8 cellular contexts compared by ENCODE assay signal in genomic region chr5:35089688-35090314, GRCh38. TPM values are rescaled to one million over a fixed set of nuclear protein-coding genes. Genes with fewer than 3 reads are reported as not detected.
DNase-seq lines count a peak whose midpoint lies in the region; ATAC-seq and TF ChIP-seq lines count a peak whose summit lies in the region.

No MANE protein-coding gene starts in this region.

- POLR2A ChIA-PET in activated CD8-positive, alpha-beta T cell treated with anti-CD3 and anti-CD28 coated beads, Interleukin-2, amount 10 ng/mL, durations not matched to agents 7 days and 5 days (lab: Charles Lee): no interaction called here
- POLR2A ChIA-PET in naive thymus-derived CD8-positive, alpha-beta T cell (lab: Charles Lee): interaction anchor here (0.6 kb wide), 2 partner anchors 829 to 836 kb away, joined by 4 read pairs; no protein-coding TSS in a partner anchor

- no peaks in the 10 kb centered on the region for H3K36me3 Mint-ChIP-seq in activated CD8-positive, alpha-beta T cell treated with anti-CD3 and anti-CD28 coated beads, Interleukin-2, amount 10 ng/mL, durations not matched to agents 7 days and 5 days (ENCODE audit: low read depth)
- H3K36me3 Mint-ChIP-seq in endothelial cell (ENCODE audit: low read depth, unreplicated experiment): no peaks in the 10 kb centered on the region
- no peaks in the 10 kb centered on the region for H3K36me3 Mint-ChIP-seq in naive thymus-derived CD8-positive, alpha-beta T cell

- H3K4me3 Mint-ChIP-seq in activated CD8-positive, alpha-beta T cell treated with anti-CD3 and anti-CD28 coated beads, Interleukin-2, amount 10 ng/mL, durations not matched to agents 7 days and 5 days: no peak overlapping the region
- no peak overlapping the region for H3K4me3 Mint-ChIP-seq in endothelial cell (ENCODE audit: unreplicated experiment)
- no peak overlapping the region for H3K4me3 Mint-ChIP-seq in naive thymus-derived CD8-positive, alpha-beta T cell

- peaks cover 6% of the 10 kb centered on the region for H3K27me3 Mint-ChIP-seq in activated CD8-positive, alpha-beta T cell treated with anti-CD3 and anti-CD28 coated beads, Interleukin-2, amount 10 ng/mL, durations not matched to agents 7 days and 5 days (ENCODE audit: low read depth)
- peaks cover 6% of the 10 kb centered on the region for H3K27me3 Mint-ChIP-seq in endothelial cell (ENCODE audit: unreplicated experiment)
- peaks cover 1 to 27% (median 5%) of the 10 kb centered on the region in 5 donors for H3K27me3 Mint-ChIP-seq in naive thymus-derived CD8-positive, alpha-beta T cell

- no peaks in the 10 kb centered on the region for H3K9me3 Mint-ChIP-seq in activated CD8-positive, alpha-beta T cell treated with anti-CD3 and anti-CD28 coated beads, Interleukin-2, amount 10 ng/mL, durations not matched to agents 7 days and 5 days (ENCODE audit: insufficient read depth)
- no peaks in the 10 kb centered on the region for H3K9me3 Mint-ChIP-seq in endothelial cell (ENCODE audit: unreplicated experiment)
- H3K9me3 Mint-ChIP-seq in naive thymus-derived CD8-positive, alpha-beta T cell: no peaks in the 10 kb centered on the region

- TF ChIP-seq CTCF in endothelial cell (IDR thresholded peaks at IDR 0.05; ENCODE audit: unreplicated experiment): peak; percentile 64

- no peak overlapping the region for H3K27ac Mint-ChIP-seq in activated CD8-positive, alpha-beta T cell treated with anti-CD3 and anti-CD28 coated beads, Interleukin-2, amount 10 ng/mL, durations not matched to agents 7 days and 5 days
- H3K27ac Mint-ChIP-seq in endothelial cell (ENCODE audit: unreplicated experiment): no peak overlapping the region
- H3K27ac Mint-ChIP-seq in naive thymus-derived CD8-positive, alpha-beta T cell: no peak overlapping the region

- H3K4me1 Mint-ChIP-seq in activated CD8-positive, alpha-beta T cell treated with anti-CD3 and anti-CD28 coated beads, Interleukin-2, amount 10 ng/mL, durations not matched to agents 7 days and 5 days (ENCODE audit: low read depth): peaks cover 3% of the 10 kb centered on the region
- peaks cover 10% of the 10 kb centered on the region for H3K4me1 Mint-ChIP-seq in endothelial cell (ENCODE audit: unreplicated experiment)
- peaks cover 0 to 10% (median 3%) of the 10 kb centered on the region in 4 donors for H3K4me1 Mint-ChIP-seq in naive thymus-derived CD8-positive, alpha-beta T cell

- peak; percentile 57 for ATAC-seq in HG02884 (IDR thresholded peaks at IDR 0.05; ENCODE audit: unreplicated experiment)
- no peak for ATAC-seq in activated CD8-positive, alpha-beta T cell treated with anti-CD3 and anti-CD28 coated beads, Interleukin-2, amount 10 ng/mL, durations not matched to agents 7 days and 5 days
- ATAC-seq in naive thymus-derived CD8-positive, alpha-beta T cell: peak in 1 of 2 donors; percentile 29
- no peak for ATAC-seq in HG02870 (IDR thresholded peaks at IDR 0.05; ENCODE audit: unreplicated experiment)

- DNase-seq in GM03348 (ENCODE audit: low spot score): peak; percentile 78
- DNase-seq in NCI-H774 (lab: John Stamatoyannopoulos, UW): peak; percentile 55
- peak; percentile 56 for DNase-seq in activated CD8-positive, alpha-beta T cell treated with anti-CD3 and anti-CD28 coated beads, Interleukin-2, amount 10 ng/mL, durations not matched to agents 7 days and 5 days
- DNase-seq in endothelial cell (ENCODE audit: low spot score): peak; percentile 68
- DNase-seq in naive thymus-derived CD8-positive, alpha-beta T cell: peak; percentile 15 to 72 (median 48)
- DNase-seq in superior temporal gyrus (ENCODE audit: extremely low spot score): peak; percentile 84

- CTCF ChIA-PET in activated CD8-positive, alpha-beta T cell treated with anti-CD3 and anti-CD28 coated beads, Interleukin-2, amount 10 ng/mL, durations not matched to agents 7 days and 5 days (lab: Charles Lee): interaction anchor here (0.9 to 2.0 kb wide), 3 partner anchors 114 to 836 kb away, joined by 3 to 5 read pairs (median 3); no protein-coding TSS in a partner anchor

RNA-seq across cellular contexts. Expression of gene AGXT2, which starts 42.1 kb away (rescaled TPM):
- total RNA-seq in activated CD8-positive, alpha-beta T cell treated with anti-CD3 and anti-CD28 coated beads, Interleukin-2, amount 10 ng/mL, durations not matched to agents 7 days and 5 days: not detected
- not detected for total RNA-seq in endothelial cell (ENCODE audit: unreplicated experiment)
- total RNA-seq in naive thymus-derived CD8-positive, alpha-beta T cell: not detected
- not detected for polyA plus RNA-seq in naive thymus-derived CD8-positive, alpha-beta T cell
